Comparison of ENCODE assay signal across 8 cellular contexts in the genomic region with DNA sequence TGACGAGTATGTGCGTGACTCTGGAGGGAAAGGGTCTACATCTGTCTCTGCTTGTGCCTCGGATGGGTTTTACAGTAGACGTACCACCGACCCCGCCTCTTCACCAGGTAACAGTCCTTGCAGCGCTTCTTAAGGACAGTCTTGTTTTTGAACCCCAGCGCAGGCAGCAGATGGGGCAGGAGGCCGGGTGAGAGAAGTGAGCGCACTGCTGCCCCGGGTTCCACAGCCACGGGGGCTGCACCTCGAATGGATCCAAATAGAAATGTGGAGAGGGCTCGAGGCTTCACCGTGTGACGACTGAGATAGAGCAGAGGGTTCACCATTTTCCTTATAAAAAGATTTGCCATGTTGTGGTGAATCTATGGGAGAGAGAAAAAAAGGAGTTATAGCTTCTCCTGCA. TPM values are rescaled to one million over a fixed set of nuclear protein-coding genes. Genes with fewer than 3 reads are reported as not detected.
DNase-seq lines count a peak whose midpoint lies in the region; ATAC-seq, FAIRE-seq and TF ChIP-seq lines count a peak whose summit lies in the region.
"Not testable (repeated sequence)": the region's sequence is repeated elsewhere in the genome, so short reads cannot be mapped to it uniquely, and the experiment has no call there.

No MANE protein-coding gene starts in this region.

- H3K4me3 ChIP-seq in astrocyte (ENCODE audit: insufficient read depth, low read depth, low read length) (peak overlapping the region; percentile 69), esophagus muscularis mucosa (peak overlapping the region; percentile 74 to 86 (median 82)), left lung (peak overlapping the region; percentile 94 to 98), osteoblast (ENCODE audit: insufficient read depth, low read length) (peak overlapping the region; percentile 95), testis (peak overlapping the region; percentile 69 to 92)

- H3K4me1 Mint-ChIP-seq in CD14-positive monocyte (peaks cover 40% of the 10 kb centered on the region), IgD-negative memory B cell (peaks cover 27 to 36% (median 30%) of the 10 kb centered on the region in 3 donors), astrocyte (ENCODE audit: low read depth, unreplicated experiment) (peaks cover 19% of the 10 kb centered on the region)

- peak overlapping the region; percentile 94 for H3K9ac ChIP-seq in astrocyte (ENCODE audit: low read length)

- not testable (repeated sequence) for H3K27me3 ChIP-seq in astrocyte (ENCODE audit: insufficient read depth, low read length); esophagus muscularis mucosa; left lung; osteoblast (ENCODE audit: insufficient read depth, low read length); testis

- H3K36me3 Mint-ChIP-seq in CD14-positive monocyte: peaks cover 32 to 33% of the 10 kb centered on the region in 2 donors
- not testable (repeated sequence) for H3K36me3 Mint-ChIP-seq in IgD-negative memory B cell; astrocyte (ENCODE audit: low read depth, unreplicated experiment)

- WGBS in esophagus muscularis mucosa: 86% methylated on average over 14 of the region's 16 CpGs
- WGBS in testis, 2 donors: 62 to 82% methylated on average over 16 of the region's 16 CpGs

- H3K9me3 ChIP-seq in astrocyte (ENCODE audit: insufficient read depth, low read depth, low read length); esophagus muscularis mucosa; left lung; osteoblast (ENCODE audit: low read depth, low read length); testis: not testable (repeated sequence)

- H4K20me1 ChIP-seq in astrocyte (ENCODE audit: insufficient read depth, low read length): peaks cover 21% of the 10 kb centered on the region
- not testable (repeated sequence) for H4K20me1 ChIP-seq in osteoblast (ENCODE audit: insufficient read depth, low read length)

- H3K4me1 ChIP-seq in astrocyte (ENCODE audit: insufficient read depth, low read length): peaks cover 31% of the 10 kb centered on the region
- H3K4me1 ChIP-seq in esophagus muscularis mucosa: peaks cover 23 to 55% (median 45%) of the 10 kb centered on the region in 4 donors
- H3K4me1 ChIP-seq in left lung: peaks cover 0 to 28% of the 10 kb centered on the region in 2 donors
- H3K4me1 ChIP-seq in osteoblast (ENCODE audit: insufficient read depth, low read length): peaks cover 37% of the 10 kb centered on the region
- H3K4me1 ChIP-seq in testis: peaks cover 12% of the 10 kb centered on the region

- H3K27ac ChIP-seq in VCaP (peak overlapping the region; percentile 94), astrocyte (ENCODE audit: low read depth, low read length) (peak overlapping the region; percentile 81), esophagus muscularis mucosa (replicated peaks in 1 of 4) (peak overlapping the region in 2 of 4 donors; percentile 82 to 87), osteoblast (ENCODE audit: low read depth, low read length) (peak overlapping the region; percentile 90)
- not testable (repeated sequence) for H3K27ac ChIP-seq in left lung, testis

- H3K79me2 ChIP-seq in astrocyte (ENCODE audit: insufficient read depth, low read length) (peaks cover 60% of the 10 kb centered on the region), osteoblast (ENCODE audit: insufficient read depth, low read length) (peaks cover 52% of the 10 kb centered on the region)

- not testable (repeated sequence) for H3K27me3 Mint-ChIP-seq in CD14-positive monocyte (ENCODE audit: low read depth in 3 of 3); IgD-negative memory B cell; astrocyte (ENCODE audit: low read depth, unreplicated experiment)

- H3K27ac Mint-ChIP-seq in CD14-positive monocyte (peak overlapping the region in 5 of 7 donors; percentile 19 to 81 (median 36)), IgD-negative memory B cell (peak overlapping the region in 2 of 3 donors; percentile 19 to 85), astrocyte (ENCODE audit: unreplicated experiment) (peak overlapping the region; percentile 71)

- H3K36me3 ChIP-seq in astrocyte (ENCODE audit: insufficient read depth, low read length) (peaks cover 14% of the 10 kb centered on the region), esophagus muscularis mucosa (peaks cover 12 to 40% (median 31%) of the 10 kb centered on the region in 4 donors), left lung (peaks cover 0 to 39% of the 10 kb centered on the region in 2 donors), osteoblast (ENCODE audit: insufficient read depth, low read length) (peaks cover 31% of the 10 kb centered on the region)
- not testable (repeated sequence) for H3K36me3 ChIP-seq in testis (ENCODE audit: low read depth, missing control alignments)

- not testable (repeated sequence) for H2AFZ ChIP-seq in astrocyte (ENCODE audit: low read depth, low read length)
- peak overlapping the region; percentile 18 for H2AFZ ChIP-seq in osteoblast (ENCODE audit: low read length)

- ATAC-seq in left lung: not testable (repeated sequence)

- not testable (repeated sequence) for TF ChIP-seq POLR2A in esophagus muscularis mucosa (IDR thresholded peaks at IDR 0.05; ENCODE audit: low read depth); testis (IDR thresholded peaks at IDR 0.05)

- not testable (repeated sequence) for TF ChIP-seq CTCF in CD14-positive monocyte (IDR thresholded peaks at IDR 0.05); VCaP (conservative IDR thresholded peaks at IDR 0.05); astrocyte (IDR thresholded peaks at IDR 0.05; ENCODE audit: insufficient read depth, low read depth, low read length); esophagus muscularis mucosa (IDR thresholded peaks at IDR 0.05); left lung (IDR thresholded peaks at IDR 0.05); osteoblast (IDR thresholded peaks at IDR 0.05; ENCODE audit: extremely low read depth, low read depth, low read length); testis (IDR thresholded peaks at IDR 0.05)

- DNase-seq in CD14-positive monocyte (ENCODE audit: low spot score); astrocyte (ENCODE audit: low read depth); esophagus muscularis mucosa (ENCODE audit: extremely low spot score); osteoblast (ENCODE audit: insufficient read length, low spot score, missing footprints); testis: not testable (repeated sequence)
- peak in 1 of 2 donors; percentile 53 for DNase-seq in left lung

- peak overlapping the region; percentile 95 to 100 for H3K4me3 Mint-ChIP-seq in CD14-positive monocyte
- peak overlapping the region; percentile 90 to 99 (median 96) for H3K4me3 Mint-ChIP-seq in IgD-negative memory B cell
- peak overlapping the region; percentile 91 for H3K4me3 Mint-ChIP-seq in astrocyte (ENCODE audit: unreplicated experiment)

- not testable (repeated sequence) for TF ChIP-seq EP300 in esophagus muscularis mucosa (IDR thresholded peaks at IDR 0.05)

- FAIRE-seq in astrocyte (lab: Jason Lieb, UNC): not testable (repeated sequence)

- intact Hi-C loops in CD14-positive monocyte (cut with micrococcal nuclease): loop anchor here (10.0 kb wide), 3 partner anchors 444 to 1184 kb away; a partner anchor contains a TSS
- intact Hi-C loops in esophagus muscularis mucosa (cut with DNase I); left lung (cut with DNase I); testis (cut with DNase I; ENCODE audit: low total_unique reads): not testable (repeated sequence)

- H3K4me2 ChIP-seq in astrocyte (ENCODE audit: low read length): peak overlapping the region; percentile 87
- H3K4me2 ChIP-seq in osteoblast (ENCODE audit: insufficient read depth, low read length): peak overlapping the region; percentile 98

- not testable (repeated sequence) for H3K9me3 Mint-ChIP-seq in CD14-positive monocyte; IgD-negative memory B cell; astrocyte (ENCODE audit: unreplicated experiment)

RNA-seq across cellular contexts. Expression of a gene that starts 1.0 kb away (rescaled TPM):
- polyA plus RNA-seq in CD14-positive monocyte (10 to 100 TPM; 65.9 to 81.7 TPM), IgD-negative memory B cell (66.9 TPM), testis (ENCODE audit: insufficient read depth, low read depth, low replicate concordance) (164 TPM)
- total RNA-seq in astrocyte (69.9 and 72.2 TPM in 2 replicates), esophagus muscularis mucosa (10 to 100 TPM; 42.6 to 56.1 (median 46.2) TPM), left lung (10 to 100 TPM; 35.1 to 38.4 TPM), osteoblast (35.1 and 35.7 TPM in 2 replicates), testis (100 to 1,000 TPM in 1 of 2 donors, 10 to 100 TPM in 1; 60.8 to 101 TPM)

RNA-seq across cellular contexts. Expression of a gene that starts 2.6 kb away (rescaled TPM):
- polyA plus RNA-seq in CD14-positive monocyte (10 to 100 TPM; 62.2 to 62.3 TPM), IgD-negative memory B cell (66.5 TPM), testis (ENCODE audit: insufficient read depth, low read depth, low replicate concordance) (59.3 TPM)
- total RNA-seq in astrocyte (37.6 and 39.3 TPM in 2 replicates), esophagus muscularis mucosa (10 to 100 TPM; 54.7 to 66.4 (median 55.7) TPM), left lung (10 to 100 TPM; 26.8 to 29.0 TPM), osteoblast (19.2 and 23.9 TPM in 2 replicates), testis (10 to 100 TPM; 54.9 to 58.7 TPM)
